17 cellular contexts compared by ENCODE assay signal in genomic region chr16:81657224-81657623, GRCh38.
DNase-seq lines count a peak whose midpoint lies in the region; ATAC-seq and TF ChIP-seq lines count a peak whose summit lies in the region.
"Had no signal": no experiment of that assay in that cellular context is flagged by ENCODE, and none has a peak within 500 bp of the region (broad histone marks: within the 10 kb centered on the region; RNA-seq: fewer than 3 reads in every experiment).

No MANE protein-coding gene starts in this region.

- H3K27me3 ChIP-seq in SJCRH30 (no peaks in the 10 kb centered on the region), mucosa of rectum (ENCODE audit: control insufficient read depth in 2 of 2, insufficient read depth in 2 of 2, low read length in 2 of 2) (no peaks in the 10 kb centered on the region), BE2C (no peaks in the 10 kb centered on the region)

- ATAC-seq in GM21619 (IDR thresholded peaks at IDR 0.05; ENCODE audit: unreplicated experiment), result peak; percentile 50
- no peak for ATAC-seq in GM18907 (IDR thresholded peaks at IDR 0.05; ENCODE audit: unreplicated experiment)
- no peak for ATAC-seq in GM19397 (IDR thresholded peaks at IDR 0.05; ENCODE audit: unreplicated experiment)
- ATAC-seq: mucosa of descending colon had no signal

- H3K9me3 ChIP-seq in SJCRH30 (replicated peaks) (no peaks in the 10 kb centered on the region), mucosa of rectum (ENCODE audit: control insufficient read depth in 2 of 2, low read length in 2 of 2) (no peaks in the 10 kb centered on the region), BE2C (no peaks in the 10 kb centered on the region)
- H3K9me3 ChIP-seq: mucosa of descending colon had no signal

- H3K4me3 ChIP-seq in SJCRH30, result peak overlapping the region; percentile 35
- H3K4me3 ChIP-seq in mucosa of rectum (ENCODE audit: low read length in 2 of 2), result no peak overlapping the region
- H3K4me3 ChIP-seq in BE2C (ENCODE audit: low read depth, low read length), result no peak overlapping the region
- H3K4me3 ChIP-seq: mucosa of descending colon had no signal

- 0 out of 2 replicates have a peak, but pooled peaks cover 2% of the 10 kb centered on the region for H3K36me3 ChIP-seq in SJCRH30
- H3K36me3 ChIP-seq in mucosa of rectum (ENCODE audit: control insufficient read depth in 2 of 2, insufficient read depth in 2 of 2, low read length in 2 of 2), result peaks cover 40 to 55% of the 10 kb centered on the region in 2 donors
- peaks cover 3% of the 10 kb centered on the region for H3K36me3 ChIP-seq in BE2C

- DNase-seq in GM13976 (ENCODE audit: low spot score), result peak; percentile 54
- no peak for DNase-seq in SJCRH30
- DNase-seq in BE2C, result no peak
- no peak for DNase-seq in Kasumi-1 (lab: John Stamatoyannopoulos, UW)
- DNase-seq: activated B cell treated with CpG ODN at 0.5 μM for 24 hours; activated CD8-positive, alpha-beta memory T cell treated with anti-CD3 and anti-CD28 coated beads, Interleukin-2, amount 50 U/mL, for 48 hours; cerebellar nuclear complex; Karpas-422; mucosa of descending colon; NCI-H146; NCI-H524 treated with DMSO at 0.1 percent for 48 hours; T-helper 1 cell had no signal

- in situ Hi-C loops in GM13976 (cut with MboI; ENCODE audit: low sequenced_read_pairs, unreplicated experiment), result no loop called here

- peak overlapping the region; percentile 79 for H3K27ac ChIP-seq in SJCRH30
- H3K27ac ChIP-seq in mucosa of rectum (ENCODE audit: low read depth in 2 of 2, low read length in 2 of 2), result peak overlapping the region; percentile 19 to 39
- H3K27ac ChIP-seq: parathyroid adenoma had no signal

- peaks cover 26% of the 10 kb centered on the region for H3K4me1 ChIP-seq in SJCRH30
- no peaks in the 10 kb centered on the region for H3K4me1 ChIP-seq in mucosa of rectum (ENCODE audit: control insufficient read depth in 2 of 2, insufficient read depth in 2 of 2, low read length in 2 of 2)
- H3K4me1 ChIP-seq in BE2C, result no peaks in the 10 kb centered on the region
- H3K4me1 ChIP-seq: parathyroid adenoma had no signal

- no peak for TF ChIP-seq CTCF in GM13976 (IDR thresholded peaks at IDR 0.05; ENCODE audit: borderline replicate concordance, control extremely low read depth, extremely low read depth, insufficient read depth, missing control alignments)
- no peak for TF ChIP-seq CTCF in BE2C (IDR thresholded peaks at IDR 0.05; ENCODE audit: low read depth, low read length)

- H3K9ac ChIP-seq in mucosa of rectum (ENCODE audit: low read depth in 1 of 2, low read length in 2 of 2), result peak overlapping the region in 1 of 2 donors; percentile 39
- H3K9ac ChIP-seq: parathyroid adenoma had no signal
